In the genomic region with DNA sequence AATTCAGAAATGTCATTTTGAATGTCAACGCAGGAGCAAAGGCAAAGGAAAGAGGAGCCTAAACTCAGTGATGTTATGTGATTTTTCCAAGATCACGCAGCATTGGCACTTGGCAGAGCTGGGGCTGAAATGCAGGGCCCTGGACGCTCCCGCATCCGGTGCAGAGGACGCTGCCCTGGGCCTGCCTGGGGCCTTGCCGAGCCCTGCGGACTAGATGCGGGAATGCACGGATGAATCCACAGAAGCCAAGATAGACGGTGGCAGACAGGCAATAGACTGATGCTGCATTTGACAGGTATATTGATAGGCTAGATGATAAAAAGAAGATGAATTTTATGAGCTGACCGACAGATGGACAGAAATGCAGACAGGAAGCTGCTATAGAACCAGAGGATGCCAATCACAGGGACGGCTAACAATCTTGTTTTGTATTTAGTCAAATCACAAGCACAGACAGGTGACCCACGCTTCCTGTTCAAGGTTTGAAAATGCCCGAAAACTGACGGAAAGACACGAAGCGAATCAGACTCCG, we compare ENCODE assay signal across 8 cellular contexts. TPM values are rescaled to one million over a fixed set of nuclear protein-coding genes. Genes with fewer than 3 reads are reported as not detected.
DNase-seq lines count a peak whose midpoint lies in the region; ATAC-seq and TF ChIP-seq lines count a peak whose summit lies in the region.

No MANE protein-coding gene starts in this region.

- peak overlapping the region; percentile 33 for H3K4me3 ChIP-seq in CD8-positive, alpha-beta T cell (ENCODE audit: low read depth, low read length)
- peak overlapping the region; percentile 64 for H3K4me3 ChIP-seq in Karpas-422 (ENCODE audit: low read length)

- no peaks in the 10 kb centered on the region for H3K9me3 ChIP-seq in CD8-positive, alpha-beta T cell (ENCODE audit: low read length)
- H3K9me3 ChIP-seq in Karpas-422 (ENCODE audit: low read length): no peaks in the 10 kb centered on the region

- intact Hi-C loops in CD8-positive, alpha-beta T cell (cut with DNase I, micrococcal nuclease): loop anchor here (1.0 to 10.0 kb wide), 9 partner anchors 29 to 1236 kb away; a partner anchor contains a TSS

- CTCF ChIA-PET in CD8-positive, alpha-beta T cell (lab: Charles Lee): interaction anchor here (0.8 to 13.0 kb wide), 46 partner anchors 8 to 311 kb away, joined by 3 to 337 read pairs (median 7); a partner anchor contains a TSS

- peak overlapping the region; percentile 51 for H3K27ac ChIP-seq in CD8-positive, alpha-beta T cell (ENCODE audit: low read depth, low read length)
- H3K27ac ChIP-seq in Karpas-422 (ENCODE audit: low read length): peak overlapping the region; percentile 61

- no peaks in the 10 kb centered on the region for H3K9me3 Mint-ChIP-seq in CD8-positive, alpha-beta T cell
- no peaks in the 10 kb centered on the region for H3K9me3 Mint-ChIP-seq in nephron progenitor cell

- peaks cover 37% of the 10 kb centered on the region for H3K4me1 ChIP-seq in CD8-positive, alpha-beta T cell (ENCODE audit: insufficient read depth, low read length)
- peaks cover 37% of the 10 kb centered on the region for H3K4me1 ChIP-seq in Karpas-422 (ENCODE audit: low read length)

- H3K9me2 ChIP-seq in Karpas-422 (replicated peaks; ENCODE audit: insufficient read depth, low read length): no peaks in the 10 kb centered on the region

- ATAC-seq in CD8-positive, alpha-beta T cell: no peak

- peaks cover 30% of the 10 kb centered on the region for H4K20me1 ChIP-seq in Karpas-422 (ENCODE audit: insufficient read depth, low read depth, low read length)

- peaks cover 51% of the 10 kb centered on the region for H3K4me1 Mint-ChIP-seq in CD8-positive, alpha-beta T cell (ENCODE audit: low read depth)
- peaks cover 71% of the 10 kb centered on the region for H3K4me1 Mint-ChIP-seq in nephron progenitor cell

- H3K27ac Mint-ChIP-seq in CD8-positive, alpha-beta T cell: peak overlapping the region; percentile 86
- H3K27ac Mint-ChIP-seq in nephron progenitor cell: no peak overlapping the region

- no peaks in the 10 kb centered on the region for H3K27me3 Mint-ChIP-seq in CD8-positive, alpha-beta T cell (ENCODE audit: low read depth)
- H3K27me3 Mint-ChIP-seq in nephron progenitor cell (ENCODE audit: low read depth, poor library complexity): no peaks in the 10 kb centered on the region

- POLR2A ChIA-PET in CD8-positive, alpha-beta T cell (lab: Charles Lee): interaction anchor here (0.7 to 3.5 kb wide), 24 partner anchors 8 to 1084 kb away, joined by 3 to 17 read pairs (median 4); a partner anchor contains a TSS

- peak overlapping the region; percentile 80 for H3K4me2 ChIP-seq in Karpas-422 (ENCODE audit: low read depth, low read length, poor library complexity, severe bottlenecking)

- TF ChIP-seq CTCF in CD8-positive, alpha-beta T cell (IDR thresholded peaks at IDR 0.05): no peak
- no peak for TF ChIP-seq CTCF in nephron progenitor cell (IDR thresholded peaks at IDR 0.05)
- TF ChIP-seq CTCF in GM13976 (IDR thresholded peaks at IDR 0.05; ENCODE audit: borderline replicate concordance, control extremely low read depth, extremely low read depth, insufficient read depth, missing control alignments): no peak

- H3K36me3 Mint-ChIP-seq in CD8-positive, alpha-beta T cell: peaks cover 32% of the 10 kb centered on the region
- H3K36me3 Mint-ChIP-seq in nephron progenitor cell (ENCODE audit: low read depth): no peaks in the 10 kb centered on the region

- H2AFZ ChIP-seq in Karpas-422 (ENCODE audit: low read length): peak overlapping the region; percentile 72; the same call in 1 of the 2 replicates

- H3K4me3 Mint-ChIP-seq in CD8-positive, alpha-beta T cell: peak overlapping the region; percentile 91
- peak overlapping the region; percentile 73 for H3K4me3 Mint-ChIP-seq in nephron progenitor cell

- H3K79me2 ChIP-seq in Karpas-422 (ENCODE audit: low read length): peaks cover 40% of the 10 kb centered on the region

- DNase-seq in CD8-positive, alpha-beta T cell: no peak
- DNase-seq in Karpas-422 (no peak), ecto neural progenitor cell (ENCODE audit: low spot score) (peak; percentile 56), nephron progenitor cell (no peak), SKM-1 treated with dmso at 0.1 percent for 144 hours (lab: John Stamatoyannopoulos, UW; ENCODE audit: unreplicated experiment) (no peak), KBM-7 (no peak), UCSD-AML1 (lab: John Stamatoyannopoulos, UW; ENCODE audit: unreplicated experiment) (no peak), GM13976 (ENCODE audit: low spot score) (no peak)

- in situ Hi-C loops in KBM-7 (cut with MboI; ENCODE audit: low pct_unique_long_range_greater_than_20kb, low sequenced_read_pairs) (no loop called here), GM13976 (cut with MboI; ENCODE audit: low sequenced_read_pairs, unreplicated experiment) (loop anchor here (10.0 kb wide), 1 partner anchor 107 kb away; no protein-coding TSS in a partner anchor)

- peaks cover 10% of the 10 kb centered on the region for H3K36me3 ChIP-seq in CD8-positive, alpha-beta T cell (ENCODE audit: insufficient read depth, low read length)
- H3K36me3 ChIP-seq in Karpas-422 (ENCODE audit: insufficient read depth, low read length): peaks cover 11% of the 10 kb centered on the region; the same call in 1 of the 2 replicates

- H3K27me3 ChIP-seq in CD8-positive, alpha-beta T cell (ENCODE audit: insufficient read depth, low read length): no peaks in the 10 kb centered on the region
- no peaks in the 10 kb centered on the region for H3K27me3 ChIP-seq in Karpas-422 (ENCODE audit: low read length)

- H3K9ac ChIP-seq in Karpas-422 (ENCODE audit: low read length): peak overlapping the region; percentile 69

RNA-seq across cellular contexts. Expression of a gene that starts 0.7 kb away (rescaled TPM):
- total RNA-seq in CD8-positive, alpha-beta T cell: 10 to 100 TPM; 16.9 to 19.1 TPM
- total RNA-seq in Karpas-422 (2014; rRNA removed; shearing (Covaris generic); ENCODE audit: low replicate concordance): 22.1 and 26.9 TPM in 2 replicates

RNA-seq across cellular contexts. Expression of a gene that starts 25.0 kb away (rescaled TPM):
- total RNA-seq in CD8-positive, alpha-beta T cell: 1 to 10 TPM; 4.0 to 4.1 TPM
- total RNA-seq in Karpas-422 (2014; rRNA removed; shearing (Covaris generic); ENCODE audit: low replicate concordance): 40.3 and 88.1 TPM in 2 replicates
